24 cellular contexts compared by ENCODE assay signal in the genomic region with DNA sequence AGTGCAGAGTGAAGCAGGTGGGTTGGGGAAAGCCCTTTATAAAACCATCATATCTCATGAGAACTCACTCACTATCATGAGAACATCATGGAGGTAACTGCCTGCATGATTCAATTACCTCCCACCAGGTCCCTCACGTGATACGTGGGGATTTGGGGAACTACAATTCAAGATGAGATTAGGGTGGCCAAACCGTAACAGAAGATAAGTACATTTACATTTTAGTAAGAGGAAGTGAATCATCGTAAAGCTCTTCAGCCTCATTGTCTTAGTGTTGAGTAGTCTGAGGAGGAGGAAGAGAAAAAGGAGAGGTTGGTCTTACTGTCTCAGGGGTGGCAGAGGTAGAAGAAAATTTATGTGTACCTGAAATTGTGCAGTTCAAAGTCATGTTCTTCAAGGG.
DNase-seq lines count a peak whose midpoint lies in the region; ATAC-seq lines count a peak whose summit lies in the region.
"Had no signal": no experiment of that assay in that cellular context is flagged by ENCODE, and none has a peak within 500 bp of the region (broad histone marks: within the 10 kb centered on the region; RNA-seq: fewer than 3 reads in every experiment).

No MANE protein-coding gene starts in this region.

- H3K27me3 ChIP-seq in mesendoderm (ENCODE audit: insufficient read depth, low read length, poor library complexity) (no peaks in the 10 kb centered on the region), Karpas-422 (ENCODE audit: low read length) (no peaks in the 10 kb centered on the region)
- H3K27me3 ChIP-seq: brain microvascular endothelial cell, SJSA1, spleen, stomach had no signal

- H2BK5ac ChIP-seq in mesendoderm (ENCODE audit: low read length): no peak overlapping the region

- DNase-seq in Kasumi-1 (lab: John Stamatoyannopoulos, UW) (peak; percentile 42 to 57), OCI-M1 (lab: John Stamatoyannopoulos, UW) (peak; percentile 94), amniotic epithelial cell (ENCODE audit: low read depth) (peak; percentile 29), mesendoderm (peak; percentile 46), Karpas-422 (no peak)
- no peak for DNase-seq in stimulated activated CD4-positive, alpha-beta T cell treated with anti-CD3 and anti-CD28 coated beads, Interleukin-15, amount 100 ng/mL, for 24 hours
- DNase-seq: brain microvascular endothelial cell; CD8-positive, alpha-beta memory T cell; DMS79 treated with DMSO at 0.1 percent for 48 hours; lower lobe of right lung; NCI-H2081 treated with DMSO at 0.1 percent for 48 hours; NCI-H524; occipital lobe; PC-9; retina; spleen; stimulated activated CD4-positive, alpha-beta T cell treated with anti-CD3 and anti-CD28 coated beads, Interleukin-4, amount 100 ng/mL, for 4 hours; stomach; T-helper 9 cell; trophoblast cell had no signal

- H4K20me1 ChIP-seq in Karpas-422 (ENCODE audit: insufficient read depth, low read depth, low read length): no peaks in the 10 kb centered on the region

- H3K79me1 ChIP-seq in mesendoderm (ENCODE audit: low read length): no peaks in the 10 kb centered on the region

- peaks cover 7% of the 10 kb centered on the region for H3K9me3 ChIP-seq in Karpas-422 (ENCODE audit: low read length)
- H3K9me3 ChIP-seq: lower lobe of right lung, SJSA1, stomach had no signal

- H3K9ac ChIP-seq in mesendoderm (ENCODE audit: low read length) (no peak overlapping the region), Karpas-422 (ENCODE audit: low read length) (no peak overlapping the region)
- H3K9ac ChIP-seq: KMS-11 had no signal

- H4K5ac ChIP-seq in mesendoderm (ENCODE audit: low read length): no peak overlapping the region

- no peaks in the 10 kb centered on the region for H3K9me2 ChIP-seq in Karpas-422 (replicated peaks; ENCODE audit: insufficient read depth, low read length)

- ATAC-seq in HG03521 (IDR thresholded peaks at IDR 0.05; ENCODE audit: unreplicated experiment): no peak
- ATAC-seq: lower lobe of right lung had no signal

- H2BK120ac ChIP-seq in mesendoderm (ENCODE audit: low read depth, low read length): no peak overlapping the region

- H3K4me3 ChIP-seq in mesendoderm (ENCODE audit: low read length) (no peak overlapping the region), Karpas-422 (ENCODE audit: low read length) (no peak overlapping the region)
- H3K4me3 ChIP-seq: coronary artery, lower lobe of right lung, PC-9, SJSA1, spleen, stomach had no signal

- no peak overlapping the region for H3K56ac ChIP-seq in mesendoderm (ENCODE audit: low read length)

- H3K4ac ChIP-seq in mesendoderm (ENCODE audit: low read depth, low read length): no peak overlapping the region

- no peak overlapping the region for H3K4me2 ChIP-seq in mesendoderm (ENCODE audit: low read length)
- no peak overlapping the region for H3K4me2 ChIP-seq in Karpas-422 (ENCODE audit: low read depth, low read length, poor library complexity, severe bottlenecking)
- H3K4me2 ChIP-seq: KMS-11, PC-9 had no signal

- H2AK5ac ChIP-seq in mesendoderm (ENCODE audit: low read length): no peak overlapping the region

- H4K8ac ChIP-seq in mesendoderm (ENCODE audit: low read depth, low read length): no peak overlapping the region

- no peak overlapping the region for H2BK15ac ChIP-seq in mesendoderm (replicated peaks; ENCODE audit: low read depth)

- no peak overlapping the region for H3K23ac ChIP-seq in mesendoderm (ENCODE audit: low read length)

- no peak overlapping the region for H3K27ac ChIP-seq in mesendoderm (ENCODE audit: low read depth, low read length)
- H3K27ac ChIP-seq in Karpas-422 (ENCODE audit: low read length): no peak overlapping the region
- H3K27ac ChIP-seq: brain microvascular endothelial cell, coronary artery, KMS-11, lower lobe of right lung, PC-9, SJSA1, spleen, stomach had no signal

- H3K36me3 ChIP-seq in mesendoderm (ENCODE audit: control insufficient read depth, insufficient read depth, low read length) (no peaks in the 10 kb centered on the region), Karpas-422 (ENCODE audit: insufficient read depth, low read length) (no peaks in the 10 kb centered on the region)
- H3K36me3 ChIP-seq: brain microvascular endothelial cell, lower lobe of right lung, SJSA1, spleen, stomach had no signal

- no peak overlapping the region for H3K18ac ChIP-seq in mesendoderm (ENCODE audit: low read length)

- WGBS in mesendoderm (ENCODE audit: extremely low coverage, insufficient coverage, low lambda C conversion rate): no CpG with 5 or more reads among the region's 4 CpGs

- no peak overlapping the region for H2AFZ ChIP-seq in Karpas-422 (ENCODE audit: low read length)
- H2AFZ ChIP-seq: PC-9 had no signal

- H3K4me1 ChIP-seq in mesendoderm (ENCODE audit: control insufficient read depth, low read depth, low read length): no peaks in the 10 kb centered on the region
- no peaks in the 10 kb centered on the region for H3K4me1 ChIP-seq in Karpas-422 (ENCODE audit: low read length)
- H3K4me1 ChIP-seq: lower lobe of right lung, SJSA1, spleen, stomach had no signal

- H3K79me2 ChIP-seq in mesendoderm (ENCODE audit: control insufficient read depth, insufficient read depth, low read length): no peaks in the 10 kb centered on the region
- no peaks in the 10 kb centered on the region for H3K79me2 ChIP-seq in Karpas-422 (ENCODE audit: low read length)

Comparison
In these comparisons a context has a peak if more than half of its experiments do, and no peak if none do; other contexts are left out.
1. DNase-seq: peak in Kasumi-1 (2 of 2), OCI-M1 (single experiment), amniotic epithelial cell (single experiment) and mesendoderm (single experiment); none in stimulated activated CD4-positive, alpha-beta T cell treated with anti-CD3 and anti-CD28 coated beads, Interleukin-15, amount 100 ng/mL, for 24 hours (single experiment) and Karpas-422 (single experiment).